Comparison of ENCODE assay signal across 1 cellular context in genomic region chr20:13749811-13750210, GRCh38.
TF ChIP-seq lines count a peak whose summit lies in the region.

No MANE protein-coding gene starts in this region.

TF ChIP-seq in HepG2, 621 proteins besides CTCF, POLR2A, EP300 and RAD21 (continued from another document):
- TF ChIP-seq ZNF703 (CRISPR knock-in tag; IDR thresholded peaks at IDR 0.05; ENCODE audit: borderline replicate concordance), result 0 out of 2 replicates have a peak, but pooled peaks have one; percentile 38
- no peak for TF ChIP-seq ZNF737 (CRISPR knock-in tag; IDR thresholded peaks at IDR 0.05; ENCODE audit: borderline replicate concordance)
TF ChIP-seq in HepG2: peak in this region for 1.
